ENCODE assay signal across 1 cellular context in the genomic region with DNA sequence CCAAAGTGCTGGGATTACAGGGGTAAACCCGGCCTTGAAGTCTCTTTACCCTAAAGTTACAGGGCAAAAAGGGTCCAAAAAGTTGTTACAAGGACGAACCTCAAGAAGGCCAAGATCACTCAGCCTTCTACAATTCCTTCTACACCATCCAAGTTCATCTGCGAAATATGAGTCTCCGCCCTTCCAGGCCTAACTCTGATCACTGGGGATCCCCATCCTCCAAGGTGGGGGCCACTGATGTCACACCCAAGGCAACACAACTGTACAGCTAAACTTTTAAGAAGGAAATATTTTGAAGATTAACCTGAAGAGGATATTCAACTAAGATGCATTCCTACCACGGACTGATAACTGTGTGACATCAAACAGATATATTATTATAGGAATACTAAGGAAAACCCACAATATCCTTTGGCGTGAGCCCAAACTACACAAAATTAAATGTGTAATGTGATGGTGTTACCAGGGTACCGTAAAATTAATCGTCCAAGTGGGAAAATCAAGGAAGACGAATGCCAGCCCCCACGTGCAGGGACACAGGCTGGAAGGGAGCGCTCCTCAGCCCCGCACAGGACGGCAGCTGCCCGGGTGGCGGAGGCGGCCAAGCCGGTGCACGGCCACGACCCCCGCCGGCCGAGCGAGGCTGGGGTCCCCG.
TF ChIP-seq lines count a peak whose summit lies in the region.

No MANE protein-coding gene starts in this region.

TF ChIP-seq in K562, 482 proteins besides CTCF, POLR2A, EP300 and RAD21 (continued from another document):
- TF ChIP-seq, protein P1, sequence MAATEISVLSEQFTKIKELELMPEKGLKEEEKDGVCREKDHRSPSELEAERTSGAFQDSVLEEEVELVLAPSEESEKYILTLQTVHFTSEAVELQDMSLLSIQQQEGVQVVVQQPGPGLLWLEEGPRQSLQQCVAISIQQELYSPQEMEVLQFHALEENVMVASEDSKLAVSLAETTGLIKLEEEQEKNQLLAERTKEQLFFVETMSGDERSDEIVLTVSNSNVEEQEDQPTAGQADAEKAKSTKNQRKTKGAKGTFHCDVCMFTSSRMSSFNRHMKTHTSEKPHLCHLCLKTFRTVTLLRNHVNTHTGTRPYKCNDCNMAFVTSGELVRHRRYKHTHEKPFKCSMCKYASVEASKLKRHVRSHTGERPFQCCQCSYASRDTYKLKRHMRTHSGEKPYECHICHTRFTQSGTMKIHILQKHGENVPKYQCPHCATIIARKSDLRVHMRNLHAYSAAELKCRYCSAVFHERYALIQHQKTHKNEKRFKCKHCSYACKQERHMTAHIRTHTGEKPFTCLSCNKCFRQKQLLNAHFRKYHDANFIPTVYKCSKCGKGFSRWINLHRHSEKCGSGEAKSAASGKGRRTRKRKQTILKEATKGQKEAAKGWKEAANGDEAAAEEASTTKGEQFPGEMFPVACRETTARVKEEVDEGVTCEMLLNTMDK (IDR thresholded peaks at IDR 0.05; ENCODE audit: borderline replicate concordance, insufficient read depth, low read depth, low read length, poor library complexity, severe bottlenecking) = no peak
- no peak for TF ChIP-seq ZNF589 (CRISPR knock-in tag; IDR thresholded peaks at IDR 0.05; ENCODE audit: low read depth)
- 0 out of 2 replicates have a peak, but pooled peaks have one; percentile 12 for TF ChIP-seq ZNF165 (CRISPR knock-in tag; IDR thresholded peaks at IDR 0.05; ENCODE audit: borderline replicate concordance)
- no peak for TF ChIP-seq MTF1 (CRISPR knock-in tag; IDR thresholded peaks at IDR 0.05; ENCODE audit: borderline replicate concordance)
- peak; percentile 42; the same call in 1 of the 2 replicates for TF ChIP-seq BHLHE40 (IDR thresholded peaks at IDR 0.05; ENCODE audit: low read length)
- TF ChIP-seq TBP (optimal IDR thresholded peaks at IDR 0.05; ENCODE audit: low read depth, low read length) = peak; percentile 13
- TF ChIP-seq, protein P2, sequence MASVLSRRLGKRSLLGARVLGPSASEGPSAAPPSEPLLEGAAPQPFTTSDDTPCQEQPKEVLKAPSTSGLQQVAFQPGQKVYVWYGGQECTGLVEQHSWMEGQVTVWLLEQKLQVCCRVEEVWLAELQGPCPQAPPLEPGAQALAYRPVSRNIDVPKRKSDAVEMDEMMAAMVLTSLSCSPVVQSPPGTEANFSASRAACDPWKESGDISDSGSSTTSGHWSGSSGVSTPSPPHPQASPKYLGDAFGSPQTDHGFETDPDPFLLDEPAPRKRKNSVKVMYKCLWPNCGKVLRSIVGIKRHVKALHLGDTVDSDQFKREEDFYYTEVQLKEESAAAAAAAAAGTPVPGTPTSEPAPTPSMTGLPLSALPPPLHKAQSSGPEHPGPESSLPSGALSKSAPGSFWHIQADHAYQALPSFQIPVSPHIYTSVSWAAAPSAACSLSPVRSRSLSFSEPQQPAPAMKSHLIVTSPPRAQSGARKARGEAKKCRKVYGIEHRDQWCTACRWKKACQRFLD (CRISPR knock-in tag; IDR thresholded peaks at IDR 0.05) = peak; percentile 15; the same call in 1 of the 2 replicates
- TF ChIP-seq YBX1 (IDR thresholded peaks at IDR 0.05) = no peak
- peak; percentile 37; the same call in 1 of the 2 replicates for TF ChIP-seq MYC (IDR thresholded peaks at IDR 0.05; ENCODE audit: low read depth, low read length)
- no peak for TF ChIP-seq MYC (CRISPR knock-in tag; IDR thresholded peaks at IDR 0.05; ENCODE audit: borderline replicate concordance, low read depth)
- TF ChIP-seq MAZ (CRISPR knock-in tag; conservative IDR thresholded peaks at IDR 0.05 in 1 of 2, IDR thresholded peaks at IDR 0.05 in 1 of 2) = 0 out of 4 replicates have a peak, but pooled peaks of 1 of the 2 experiments have one; percentile 10
- TF ChIP-seq RCOR1 (IDR thresholded peaks at IDR 0.05; ENCODE audit: borderline replicate concordance in 1 of 2, low read depth in 2 of 2, low read length in 2 of 2) = no peak
- no peak for TF ChIP-seq EGR1 (conservative IDR thresholded peaks at IDR 0.05)
- TF ChIP-seq XRCC4 (IDR thresholded peaks at IDR 0.05; ENCODE audit: extremely low read depth, insufficient read depth, insufficient read length) = no peak
- TF ChIP-seq, protein P3, sequence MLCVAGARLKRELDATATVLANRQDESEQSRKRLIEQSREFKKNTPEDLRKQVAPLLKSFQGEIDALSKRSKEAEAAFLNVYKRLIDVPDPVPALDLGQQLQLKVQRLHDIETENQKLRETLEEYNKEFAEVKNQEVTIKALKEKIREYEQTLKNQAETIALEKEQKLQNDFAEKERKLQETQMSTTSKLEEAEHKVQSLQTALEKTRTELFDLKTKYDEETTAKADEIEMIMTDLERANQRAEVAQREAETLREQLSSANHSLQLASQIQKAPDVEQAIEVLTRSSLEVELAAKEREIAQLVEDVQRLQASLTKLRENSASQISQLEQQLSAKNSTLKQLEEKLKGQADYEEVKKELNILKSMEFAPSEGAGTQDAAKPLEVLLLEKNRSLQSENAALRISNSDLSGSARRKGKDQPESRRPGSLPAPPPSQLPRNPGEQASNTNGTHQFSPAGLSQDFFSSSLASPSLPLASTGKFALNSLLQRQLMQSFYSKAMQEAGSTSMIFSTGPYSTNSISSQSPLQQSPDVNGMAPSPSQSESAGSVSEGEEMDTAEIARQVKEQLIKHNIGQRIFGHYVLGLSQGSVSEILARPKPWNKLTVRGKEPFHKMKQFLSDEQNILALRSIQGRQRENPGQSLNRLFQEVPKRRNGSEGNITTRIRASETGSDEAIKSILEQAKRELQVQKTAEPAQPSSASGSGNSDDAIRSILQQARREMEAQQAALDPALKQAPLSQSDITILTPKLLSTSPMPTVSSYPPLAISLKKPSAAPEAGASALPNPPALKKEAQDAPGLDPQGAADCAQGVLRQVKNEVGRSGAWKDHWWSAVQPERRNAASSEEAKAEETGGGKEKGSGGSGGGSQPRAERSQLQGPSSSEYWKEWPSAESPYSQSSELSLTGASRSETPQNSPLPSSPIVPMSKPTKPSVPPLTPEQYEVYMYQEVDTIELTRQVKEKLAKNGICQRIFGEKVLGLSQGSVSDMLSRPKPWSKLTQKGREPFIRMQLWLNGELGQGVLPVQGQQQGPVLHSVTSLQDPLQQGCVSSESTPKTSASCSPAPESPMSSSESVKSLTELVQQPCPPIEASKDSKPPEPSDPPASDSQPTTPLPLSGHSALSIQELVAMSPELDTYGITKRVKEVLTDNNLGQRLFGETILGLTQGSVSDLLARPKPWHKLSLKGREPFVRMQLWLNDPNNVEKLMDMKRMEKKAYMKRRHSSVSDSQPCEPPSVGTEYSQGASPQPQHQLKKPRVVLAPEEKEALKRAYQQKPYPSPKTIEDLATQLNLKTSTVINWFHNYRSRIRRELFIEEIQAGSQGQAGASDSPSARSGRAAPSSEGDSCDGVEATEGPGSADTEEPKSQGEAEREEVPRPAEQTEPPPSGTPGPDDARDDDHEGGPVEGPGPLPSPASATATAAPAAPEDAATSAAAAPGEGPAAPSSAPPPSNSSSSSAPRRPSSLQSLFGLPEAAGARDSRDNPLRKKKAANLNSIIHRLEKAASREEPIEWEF (CRISPR knock-in tag; IDR thresholded peaks at IDR 0.05) = no peak
- TF ChIP-seq, protein P4, sequence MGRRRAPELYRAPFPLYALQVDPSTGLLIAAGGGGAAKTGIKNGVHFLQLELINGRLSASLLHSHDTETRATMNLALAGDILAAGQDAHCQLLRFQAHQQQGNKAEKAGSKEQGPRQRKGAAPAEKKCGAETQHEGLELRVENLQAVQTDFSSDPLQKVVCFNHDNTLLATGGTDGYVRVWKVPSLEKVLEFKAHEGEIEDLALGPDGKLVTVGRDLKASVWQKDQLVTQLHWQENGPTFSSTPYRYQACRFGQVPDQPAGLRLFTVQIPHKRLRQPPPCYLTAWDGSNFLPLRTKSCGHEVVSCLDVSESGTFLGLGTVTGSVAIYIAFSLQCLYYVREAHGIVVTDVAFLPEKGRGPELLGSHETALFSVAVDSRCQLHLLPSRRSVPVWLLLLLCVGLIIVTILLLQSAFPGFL (CRISPR knock-in tag; IDR thresholded peaks at IDR 0.05) = no peak
- TF ChIP-seq GTF2A2 (tag; IDR thresholded peaks at IDR 0.05) = no peak
- TF ChIP-seq, protein P5, sequence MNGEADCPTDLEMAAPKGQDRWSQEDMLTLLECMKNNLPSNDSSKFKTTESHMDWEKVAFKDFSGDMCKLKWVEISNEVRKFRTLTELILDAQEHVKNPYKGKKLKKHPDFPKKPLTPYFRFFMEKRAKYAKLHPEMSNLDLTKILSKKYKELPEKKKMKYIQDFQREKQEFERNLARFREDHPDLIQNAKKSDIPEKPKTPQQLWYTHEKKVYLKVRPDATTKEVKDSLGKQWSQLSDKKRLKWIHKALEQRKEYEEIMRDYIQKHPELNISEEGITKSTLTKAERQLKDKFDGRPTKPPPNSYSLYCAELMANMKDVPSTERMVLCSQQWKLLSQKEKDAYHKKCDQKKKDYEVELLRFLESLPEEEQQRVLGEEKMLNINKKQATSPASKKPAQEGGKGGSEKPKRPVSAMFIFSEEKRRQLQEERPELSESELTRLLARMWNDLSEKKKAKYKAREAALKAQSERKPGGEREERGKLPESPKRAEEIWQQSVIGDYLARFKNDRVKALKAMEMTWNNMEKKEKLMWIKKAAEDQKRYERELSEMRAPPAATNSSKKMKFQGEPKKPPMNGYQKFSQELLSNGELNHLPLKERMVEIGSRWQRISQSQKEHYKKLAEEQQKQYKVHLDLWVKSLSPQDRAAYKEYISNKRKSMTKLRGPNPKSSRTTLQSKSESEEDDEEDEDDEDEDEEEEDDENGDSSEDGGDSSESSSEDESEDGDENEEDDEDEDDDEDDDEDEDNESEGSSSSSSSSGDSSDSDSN (IDR thresholded peaks at IDR 0.05; ENCODE audit: borderline replicate concordance in 1 of 2, low read depth in 2 of 2, low read length in 2 of 2) = peak; percentile 68 to 79
- TF ChIP-seq LEF1 (IDR thresholded peaks at IDR 0.05) = no peak
- TF ChIP-seq, protein P6, sequence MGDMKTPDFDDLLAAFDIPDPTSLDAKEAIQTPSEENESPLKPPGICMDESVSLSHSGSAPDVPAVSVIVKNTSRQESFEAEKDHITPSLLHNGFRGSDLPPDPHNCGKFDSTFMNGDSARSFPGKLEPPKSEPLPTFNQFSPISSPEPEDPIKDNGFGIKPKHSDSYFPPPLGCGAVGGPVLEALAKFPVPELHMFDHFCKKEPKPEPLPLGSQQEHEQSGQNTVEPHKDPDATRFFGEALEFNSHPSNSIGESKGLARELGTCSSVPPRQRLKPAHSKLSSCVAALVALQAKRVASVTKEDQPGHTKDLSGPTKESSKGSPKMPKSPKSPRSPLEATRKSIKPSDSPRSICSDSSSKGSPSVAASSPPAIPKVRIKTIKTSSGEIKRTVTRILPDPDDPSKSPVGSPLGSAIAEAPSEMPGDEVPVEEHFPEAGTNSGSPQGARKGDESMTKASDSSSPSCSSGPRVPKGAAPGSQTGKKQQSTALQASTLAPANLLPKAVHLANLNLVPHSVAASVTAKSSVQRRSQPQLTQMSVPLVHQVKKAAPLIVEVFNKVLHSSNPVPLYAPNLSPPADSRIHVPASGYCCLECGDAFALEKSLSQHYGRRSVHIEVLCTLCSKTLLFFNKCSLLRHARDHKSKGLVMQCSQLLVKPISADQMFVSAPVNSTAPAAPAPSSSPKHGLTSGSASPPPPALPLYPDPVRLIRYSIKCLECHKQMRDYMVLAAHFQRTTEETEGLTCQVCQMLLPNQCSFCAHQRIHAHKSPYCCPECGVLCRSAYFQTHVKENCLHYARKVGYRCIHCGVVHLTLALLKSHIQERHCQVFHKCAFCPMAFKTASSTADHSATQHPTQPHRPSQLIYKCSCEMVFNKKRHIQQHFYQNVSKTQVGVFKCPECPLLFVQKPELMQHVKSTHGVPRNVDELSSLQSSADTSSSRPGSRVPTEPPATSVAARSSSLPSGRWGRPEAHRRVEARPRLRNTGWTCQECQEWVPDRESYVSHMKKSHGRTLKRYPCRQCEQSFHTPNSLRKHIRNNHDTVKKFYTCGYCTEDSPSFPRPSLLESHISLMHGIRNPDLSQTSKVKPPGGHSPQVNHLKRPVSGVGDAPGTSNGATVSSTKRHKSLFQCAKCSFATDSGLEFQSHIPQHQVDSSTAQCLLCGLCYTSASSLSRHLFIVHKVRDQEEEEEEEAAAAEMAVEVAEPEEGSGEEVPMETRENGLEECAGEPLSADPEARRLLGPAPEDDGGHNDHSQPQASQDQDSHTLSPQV (IDR thresholded peaks at IDR 0.05) = 0 out of 2 replicates have a peak, but pooled peaks have one; percentile 50
- TF ChIP-seq, protein P7, sequence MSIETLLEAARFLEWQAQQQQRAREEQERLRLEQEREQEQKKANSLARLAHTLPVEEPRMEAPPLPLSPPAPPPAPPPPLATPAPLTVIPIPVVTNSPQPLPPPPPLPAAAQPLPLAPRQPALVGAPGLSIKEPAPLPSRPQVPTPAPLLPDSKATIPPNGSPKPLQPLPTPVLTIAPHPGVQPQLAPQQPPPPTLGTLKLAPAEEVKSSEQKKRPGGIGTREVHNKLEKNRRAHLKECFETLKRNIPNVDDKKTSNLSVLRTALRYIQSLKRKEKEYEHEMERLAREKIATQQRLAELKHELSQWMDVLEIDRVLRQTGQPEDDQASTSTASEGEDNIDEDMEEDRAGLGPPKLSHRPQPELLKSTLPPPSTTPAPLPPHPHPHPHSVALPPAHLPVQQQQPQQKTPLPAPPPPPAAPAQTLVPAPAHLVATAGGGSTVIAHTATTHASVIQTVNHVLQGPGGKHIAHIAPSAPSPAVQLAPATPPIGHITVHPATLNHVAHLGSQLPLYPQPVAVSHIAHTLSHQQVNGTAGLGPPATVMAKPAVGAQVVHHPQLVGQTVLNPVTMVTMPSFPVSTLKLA (conservative IDR thresholded peaks at IDR 0.05) = peak in 1 of 2 experiments; percentile 45; a peak in 3 of 4 replicates
- peak; percentile 5 for TF ChIP-seq CCNT2 (IDR thresholded peaks at IDR 0.05; ENCODE audit: borderline replicate concordance, extremely low read depth, insufficient read length, low read depth, low read length)
- no peak for TF ChIP-seq TGIF2 (CRISPR knock-in tag; IDR thresholded peaks at IDR 0.05)
- no peak for TF ChIP-seq ELF4 (CRISPR knock-in tag; IDR thresholded peaks at IDR 0.05)
- TF ChIP-seq HDAC3 (IDR thresholded peaks at IDR 0.05; ENCODE audit: borderline replicate concordance, partially characterized antibody) = no peak
- TF ChIP-seq, protein P8, sequence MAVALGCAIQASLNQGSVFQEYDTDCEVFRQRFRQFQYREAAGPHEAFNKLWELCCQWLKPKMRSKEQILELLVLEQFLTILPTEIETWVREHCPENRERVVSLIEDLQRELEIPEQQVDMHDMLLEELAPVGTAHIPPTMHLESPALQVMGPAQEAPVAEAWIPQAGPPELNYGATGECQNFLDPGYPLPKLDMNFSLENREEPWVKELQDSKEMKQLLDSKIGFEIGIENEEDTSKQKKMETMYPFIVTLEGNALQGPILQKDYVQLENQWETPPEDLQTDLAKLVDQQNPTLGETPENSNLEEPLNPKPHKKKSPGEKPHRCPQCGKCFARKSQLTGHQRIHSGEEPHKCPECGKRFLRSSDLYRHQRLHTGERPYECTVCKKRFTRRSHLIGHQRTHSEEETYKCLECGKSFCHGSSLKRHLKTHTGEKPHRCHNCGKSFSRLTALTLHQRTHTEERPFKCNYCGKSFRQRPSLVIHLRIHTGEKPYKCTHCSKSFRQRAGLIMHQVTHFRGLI (CRISPR knock-in tag; IDR thresholded peaks at IDR 0.05) = 0 out of 2 replicates have a peak, but pooled peaks have one; percentile 33
- TF ChIP-seq L3MBTL2 (IDR thresholded peaks at IDR 0.05) = no peak; the same call in 1 of the 2 replicates
